1 cellular context compared by ENCODE assay signal in the genomic region with DNA sequence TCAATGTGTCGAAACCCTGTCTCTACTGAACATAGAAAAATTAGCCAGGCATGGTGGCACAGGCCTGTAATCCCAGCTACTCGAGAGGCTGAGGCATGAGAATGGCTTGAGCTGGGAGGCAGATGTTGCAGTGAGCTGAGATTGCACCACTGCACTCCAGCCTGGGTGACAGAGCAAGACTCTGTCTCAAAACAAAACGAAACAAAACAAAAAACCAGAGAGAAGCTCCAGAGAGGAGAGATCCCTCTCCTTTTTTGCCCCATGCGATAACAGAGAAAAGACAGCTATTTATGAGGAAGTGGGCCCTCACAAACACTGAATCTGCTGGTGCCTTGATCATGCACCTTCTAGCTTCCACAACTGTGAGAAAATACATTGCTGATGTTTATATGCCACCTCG.
TF ChIP-seq lines count a peak whose summit lies in the region.
"Not testable (repeated sequence)": the region's sequence is repeated elsewhere in the genome, so short reads cannot be mapped to it uniquely, and the experiment has no call there.

No MANE protein-coding gene starts in this region.

TF ChIP-seq in K562, 482 proteins besides CTCF, POLR2A, EP300 and RAD21 (continued from another document):
- TF ChIP-seq SPI1 (IDR thresholded peaks at IDR 0.05; ENCODE audit: borderline replicate concordance, low read depth, low read length) (peak; percentile 90), BRCA1 (CRISPR knock-in tag; IDR thresholded peaks at IDR 0.05) (0 out of 2 replicates have a peak, but pooled peaks have one; percentile 39), CREB1 (CRISPR knock-in tag; IDR thresholded peaks at IDR 0.05) (0 out of 2 replicates have a peak, but pooled peaks have one; percentile 17), CEBPG (tag; conservative IDR thresholded peaks at IDR 0.05 in 1 of 2, IDR thresholded peaks at IDR 0.05 in 1 of 2) (peak in 1 of 2 experiments; percentile 77; a peak in 2 of 4 replicates)
- not testable (repeated sequence) for TF ChIP-seq BRCA1 (IDR thresholded peaks at IDR 0.05); CREB1 (IDR thresholded peaks at IDR 0.05); CEBPG (CRISPR knock-in tag; IDR thresholded peaks at IDR 0.05)
